Comparison of ENCODE assay signal across 20 cellular contexts in the genomic region with DNA sequence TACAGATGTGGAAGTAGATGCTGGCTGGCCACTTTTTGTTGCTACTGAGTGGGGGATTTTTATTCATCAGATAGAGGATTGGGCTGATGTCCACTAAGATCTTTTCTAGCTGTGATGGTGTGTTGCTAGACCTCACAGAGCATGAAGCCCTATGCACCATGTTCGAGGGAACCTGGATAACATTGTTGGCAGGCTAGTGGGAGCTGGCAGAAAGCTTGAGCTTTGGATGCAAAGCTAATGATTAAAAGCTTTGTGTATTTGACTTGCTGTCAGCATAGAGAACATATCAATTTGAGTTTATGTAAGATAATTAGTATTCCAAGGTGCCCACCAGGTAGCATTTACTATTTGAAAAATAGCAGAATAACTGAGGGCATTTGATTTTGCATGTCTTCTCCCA. TPM values are rescaled to one million over a fixed set of nuclear protein-coding genes. Genes with fewer than 3 reads are reported as not detected.
DNase-seq lines count a peak whose midpoint lies in the region; ATAC-seq, FAIRE-seq and TF ChIP-seq lines count a peak whose summit lies in the region.
"Had no signal": no experiment of that assay in that cellular context is flagged by ENCODE, and none has a peak within 500 bp of the region (broad histone marks: within the 10 kb centered on the region; RNA-seq: fewer than 3 reads in every experiment).

No MANE protein-coding gene starts in this region.

- H3K27ac ChIP-seq in heart right ventricle (peak overlapping the region in 8 of 10 donors; percentile 0 to 75 (median 30)), PC-9 (peak overlapping the region; percentile 73), HepG2 (ENCODE audit: extremely low read length, insufficient read depth, low read length) (no peak overlapping the region)
- H3K27ac ChIP-seq: neural progenitor cell had no signal

- no peak overlapping the region for H3K4me3 ChIP-seq in heart right ventricle
- H3K4me3 ChIP-seq in PC-9, result no peak overlapping the region
- no peak overlapping the region for H3K4me3 ChIP-seq in HepG2 (replicated peaks in 1 of 3; ENCODE audit: insufficient read depth in 1 of 3, low read depth in 2 of 3, low read length in 3 of 3)
- H3K4me3 ChIP-seq: HAP-1, neural progenitor cell had no signal

- peaks cover 22% of the 10 kb centered on the region for H3F3A ChIP-seq in PC-9 (ENCODE audit: insufficient read depth, low read depth)

- H2AFZ ChIP-seq in PC-9 (no peak overlapping the region), HepG2 (ENCODE audit: low read length) (no peak overlapping the region)
- H2AFZ ChIP-seq: neural progenitor cell had no signal

- H3K4me2 ChIP-seq in PC-9, result no peak overlapping the region
- H3K4me2 ChIP-seq in HepG2 (ENCODE audit: low read depth, low read length), result no peak overlapping the region
- H3K4me2 ChIP-seq: neural progenitor cell had no signal

- TF ChIP-seq CTCF in heart right ventricle (IDR thresholded peaks at IDR 0.05), result no peak
- no peak for TF ChIP-seq CTCF in PC-9 (conservative IDR thresholded peaks at IDR 0.05)
- TF ChIP-seq CTCF in HepG2 (CRISPR knock-in tag; IDR thresholded peaks at IDR 0.05), result no peak

- no peak for TF ChIP-seq RAD21 in HepG2 (CRISPR knock-in tag; IDR thresholded peaks at IDR 0.05)

- FAIRE-seq in HepG2 (lab: Jason Lieb, UNC), result no peak
- FAIRE-seq: endothelial cell of umbilical vein, G401.6, TTC549 had no signal

- WGBS in heart right ventricle, 2 donors, result 59 to 63% methylated on average over 1 of the region's 1 CpG
- WGBS in HepG2 (ENCODE audit: low lambda C conversion rate), result 22% methylated on average over 1 of the region's 1 CpG

- in situ Hi-C loops in HepG2 (cut with HindIII; ENCODE audit: extremely low pct_ligation_motif_present, low pct_unique_long_range_greater_than_20kb), result no loop called here

- DNase-seq in heart right ventricle, result no peak
- no peak for DNase-seq in cardiac septum (ENCODE audit: low spot score)
- DNase-seq in PC-9, result no peak
- peak; percentile 10 for DNase-seq in HepG2 (ENCODE audit: low spot score)
- DNase-seq in germinal center (ENCODE audit: low spot score), result no peak
- no peak for DNase-seq in stimulated activated naive CD4-positive, alpha-beta T cell treated with Interleukin-2 at 50 U/mL for 16 hours (lab: John Stamatoyannopoulos, UW)
- DNase-seq in NK-92 (lab: John Stamatoyannopoulos, UW; ENCODE audit: unreplicated experiment), result no peak
- DNase-seq: activated CD4-positive, alpha-beta T cell treated with anti-CD3 and anti-CD28 coated beads, Interleukin-2, amount 50 U/mL, for 1 hour; anterior cingulate cortex; Calu3; foreskin melanocyte; mesenchymal stem cell; NCI-H2029; retina had no signal

- H3K4me1 ChIP-seq in heart right ventricle (peaks cover 2 to 86% (median 49%) of the 10 kb centered on the region in 9 donors), PC-9 (replicated peaks; ENCODE audit: insufficient read depth) (peaks cover 36% of the 10 kb centered on the region), HepG2 (ENCODE audit: insufficient read depth, low read length) (peaks cover 28% of the 10 kb centered on the region)
- H3K4me1 ChIP-seq: HAP-1, neural progenitor cell had no signal

- intact Hi-C loops in heart right ventricle (cut with DNase I), result loop anchor here in 1 of 10 donors (10.0 kb wide), 1 partner anchor 135 kb away; no protein-coding TSS in a partner anchor
- intact Hi-C loops in cardiac septum (cut with DNase I), result no loop called here
- intact Hi-C loops in PC-9 (cut with micrococcal nuclease; ENCODE audit: unreplicated experiment), result no loop called here
- intact Hi-C loops in HepG2 (cut with micrococcal nuclease; ENCODE audit: unreplicated experiment), result no loop called here

- BruUV-seq in PC-9 (replicated peaks; lab: Mats Ljungman, UMichigan), result no TSS peak
- no TSS peak for BruUV-seq in HepG2 (replicated peaks; lab: Mats Ljungman, UMichigan)

- ATAC-seq in heart right ventricle (no peak), HepG2 (peak; percentile 68), esophagus mucosa (no peak)

- no peaks in the 10 kb centered on the region for H3K9me2 ChIP-seq in PC-9 (ENCODE audit: insufficient read depth)

- H3K9me3 ChIP-seq in heart right ventricle (no peaks in the 10 kb centered on the region), PC-9 (ENCODE audit: insufficient read depth, low read depth) (0 out of 2 replicates have a peak, but pooled peaks cover 4% of the 10 kb centered on the region), HepG2 (ENCODE audit: low read length) (no peaks in the 10 kb centered on the region)
- H3K9me3 ChIP-seq: HAP-1 had no signal

- no peak overlapping the region for H3K9ac ChIP-seq in HepG2 (ENCODE audit: insufficient read depth, low read depth, low read length)
- H3K9ac ChIP-seq: neural progenitor cell had no signal

- TF ChIP-seq EP300 in HepG2 (IDR thresholded peaks at IDR 0.05; ENCODE audit: low read depth in 2 of 2, low read length in 2 of 2) (no peak), HepG2 (CRISPR knock-in tag; IDR thresholded peaks at IDR 0.05; ENCODE audit: borderline replicate concordance) (no peak)

- no peak for TF ChIP-seq POLR2A in HepG2 (IDR thresholded peaks at IDR 0.05; ENCODE audit: insufficient read depth in 1 of 2, low read depth in 2 of 2, low read length in 2 of 2)

- no peaks in the 10 kb centered on the region for H4K20me1 ChIP-seq in PC-9 (ENCODE audit: insufficient read depth)
- H4K20me1 ChIP-seq in HepG2 (ENCODE audit: insufficient read depth, low read length), result no peaks in the 10 kb centered on the region

- no peaks in the 10 kb centered on the region for H3K27me3 ChIP-seq in heart right ventricle
- H3K27me3 ChIP-seq in PC-9 (ENCODE audit: insufficient read depth, low read depth), result no peaks in the 10 kb centered on the region
- no peaks in the 10 kb centered on the region for H3K27me3 ChIP-seq in HepG2 (ENCODE audit: control insufficient read depth in 1 of 2, insufficient read depth in 2 of 2, low read length in 2 of 2)
- H3K27me3 ChIP-seq: neural progenitor cell had no signal

- H3K36me3 ChIP-seq in heart right ventricle (peaks cover 0 to 13% (median 0%) of the 10 kb centered on the region in 9 donors), PC-9 (ENCODE audit: low read depth) (no peaks in the 10 kb centered on the region), HepG2 (replicated peaks in 1 of 2; ENCODE audit: control insufficient read depth in 1 of 2, insufficient read depth in 2 of 2, low read length in 2 of 2) (no peaks in the 10 kb centered on the region)
- H3K36me3 ChIP-seq: neural progenitor cell had no signal

- H3K79me2 ChIP-seq in PC-9 (ENCODE audit: low read depth) (no peaks in the 10 kb centered on the region), HepG2 (ENCODE audit: insufficient read depth, low read length) (no peaks in the 10 kb centered on the region)

- CTCF ChIA-PET in PC-9 (lab: Charles Lee), result no interaction called here
- CTCF ChIA-PET in HepG2 (lab: Yijun Ruan, JAX; ENCODE audit: low intra/inter-chr PET ratio, low total read pairs), result no interaction called here

- POLR2A ChIA-PET in PC-9 (lab: Charles Lee; ENCODE audit: unreplicated experiment) (no interaction called here), HepG2 (lab: Yijun Ruan, JAX) (interaction anchor here (0.9 to 2.5 kb wide), 3 partner anchors 10 to 51 kb away, joined by 3 to 9 read pairs (median 7); no protein-coding TSS in a partner anchor)

TF ChIP-seq in HepG2, 621 proteins besides CTCF, POLR2A, EP300 and RAD21 (continues in another document):
- TF ChIP-seq BORCS8-MEF2B (CRISPR knock-in tag; IDR thresholded peaks at IDR 0.05) (no peak), THAP11 (CRISPR knock-in tag; IDR thresholded peaks at IDR 0.05) (no peak)

RNA-seq across cellular contexts. Expression of gene ST6GAL1, which starts 59.1 kb away (rescaled TPM):
- total RNA-seq in heart right ventricle, result 10 to 100 TPM; 55.9 to 94.7 (median 68.7) TPM
- 10 to 100 TPM; 19.5 to 36.3 TPM for polyA plus RNA-seq in heart right ventricle
- 61.8 TPM for total RNA-seq in cardiac septum
- total RNA-seq in PC-9 (2021), result 25.6 and 41.4 TPM in 2 replicates
- 62.1 and 79.9 TPM in 2 replicates for total RNA-seq in HepG2 (2016; rRNA removed; fragmentation: Illumina TruSeq; extraction: Trizol)
- 8.1 and 8.2 TPM in 2 replicates for total RNA-seq in HepG2 (2016; cell fraction: cytosol; rRNA removed; fragmentation: Illumina TruSeq; extraction: Trizol; ENCODE audit: low read depth)
- total RNA-seq in HepG2 (2016; cell fraction: insoluble cytoplasmic fraction; rRNA removed; fragmentation: Illumina TruSeq; extraction: Trizol), result 62.1 and 78.3 TPM in 2 replicates
- 30.2 and 33.0 TPM in 2 replicates for total RNA-seq in HepG2 (2016; cell fraction: membrane; rRNA removed; fragmentation: Illumina TruSeq; extraction: Trizol)
- 91.6 and 101 TPM in 2 replicates for total RNA-seq in HepG2 (2016; cell fraction: nucleus; rRNA removed; fragmentation: Illumina TruSeq; extraction: Trizol)
- 163 and 164 TPM in 2 replicates for polyA plus RNA-seq in HepG2 (2011; rRNA removed)
- polyA plus RNA-seq in HepG2 (2011; cell fraction: cytosol; rRNA removed), result 115 and 161 TPM in 2 replicates
- polyA plus RNA-seq in HepG2 (2011; cell fraction: nucleus; rRNA removed), result 50.3 and 65.6 TPM in 2 replicates
- 189 and 200 TPM in 2 replicates for polyA plus RNA-seq in HepG2 (2012)
- 5.0 and 5.1 TPM in 2 replicates for polyA plus RNA-seq in HepG2 (2016; cell fraction: cytosol; fragmentation: Illumina TruSeq; extraction: Trizol; ENCODE audit: low read depth)
- 49.0 and 50.2 TPM in 2 replicates for polyA plus RNA-seq in HepG2 (2016; cell fraction: insoluble cytoplasmic fraction; fragmentation: Illumina TruSeq; extraction: Trizol; ENCODE audit: low read depth)
- polyA plus RNA-seq in HepG2 (2016; cell fraction: membrane; fragmentation: Illumina TruSeq; extraction: Trizol; ENCODE audit: low read depth), result 18.2 and 19.6 TPM in 2 replicates
- polyA plus RNA-seq in HepG2 (2016; cell fraction: nucleus; fragmentation: Illumina TruSeq; extraction: Trizol; ENCODE audit: insufficient read depth, low read depth), result 91.4 and 96.5 TPM in 2 replicates
- 3.2 and 268 TPM in 2 replicates for polyA minus RNA-seq in HepG2 (2011; rRNA and poly(A)+ RNA removed; ENCODE audit: low replicate concordance)
- polyA minus RNA-seq in HepG2 (2011; cell fraction: cytosol; rRNA and poly(A)+ RNA removed), result 106 and 146 TPM in 2 replicates
- polyA minus RNA-seq in HepG2 (2011; cell fraction: nucleus; rRNA and poly(A)+ RNA removed), result 119 and 177 TPM in 2 replicates
- 13.2 TPM for total RNA-seq in esophagus mucosa
